9 cellular contexts compared by ENCODE assay signal in genomic region chr11:4607111-4607510, GRCh38. TPM values are rescaled to one million over a fixed set of nuclear protein-coding genes. Genes with fewer than 3 reads are reported as not detected.
DNase-seq lines count a peak whose midpoint lies in the region; ATAC-seq, FAIRE-seq and TF ChIP-seq lines count a peak whose summit lies in the region.
"Had no signal": no experiment of that assay in that cellular context is flagged by ENCODE, and none has a peak within 500 bp of the region (broad histone marks: within the 10 kb centered on the region; RNA-seq: fewer than 3 reads in every experiment).

No MANE protein-coding gene starts in this region.

- no peak overlapping the region for H3K4ac ChIP-seq in mesendoderm (ENCODE audit: low read depth, low read length)

- no peaks in the 10 kb centered on the region for H4K20me1 ChIP-seq in GM12878 (ENCODE audit: control insufficient read depth, insufficient read depth)

- in situ Hi-C loops in GM12878 (cut with MboI), result no loop called here

- H3K27me3 ChIP-seq in GM12878 (replicated peaks in 1 of 2; ENCODE audit: control insufficient read depth in 2 of 2, insufficient read depth in 2 of 2, low read length in 1 of 2), result no peaks in the 10 kb centered on the region
- H3K27me3 ChIP-seq in mesendoderm (ENCODE audit: insufficient read depth, low read length, poor library complexity), result no peaks in the 10 kb centered on the region

- no peak overlapping the region for H3K18ac ChIP-seq in mesendoderm (ENCODE audit: low read length)

- intact Hi-C loops in GM12878 (cut with micrococcal nuclease; ENCODE audit: unreplicated experiment), result no loop called here

- no peak overlapping the region for H2BK15ac ChIP-seq in mesendoderm (replicated peaks; ENCODE audit: low read depth)

- CTCF ChIA-PET in A549 (lab: Yijun Ruan, JAX), result interaction anchor here (1.4 to 2.0 kb wide), 4 partner anchors 19 to 425 kb away, joined by 4 to 9 read pairs (median 5); partner anchors contain the start of gene OR51D1
- CTCF ChIA-PET in GM12878 (lab: Yijun Ruan, JAX), result interaction anchor here (0.7 to 1.9 kb wide), 4 partner anchors 8 to 30 kb away, joined by 3 to 5 read pairs (median 4); partner anchors contain the start of genes OR51D1 and OR52I1

- H3K4me3 ChIP-seq in A549 (peak overlapping the region; percentile 67), GM12878 (peak overlapping the region; percentile 70), mesendoderm (ENCODE audit: low read length) (no peak overlapping the region)

- H3K4me2 ChIP-seq in A549, result peak overlapping the region; percentile 82
- peak overlapping the region; percentile 83 for H3K4me2 ChIP-seq in GM12878 (ENCODE audit: control insufficient read depth, insufficient read depth)
- peak overlapping the region; percentile 5 for H3K4me2 ChIP-seq in mesendoderm (ENCODE audit: low read length)

- BruUV-seq in GM12878 (replicated peaks; lab: Mats Ljungman, UMichigan), result no TSS peak

- RAD21 ChIA-PET in GM12878 (lab: Charles Lee; ENCODE audit: unreplicated experiment), result no interaction called here

- TF ChIP-seq RAD21 in A549 (conservative IDR thresholded peaks at IDR 0.05 in 1 of 2, IDR thresholded peaks at IDR 0.05 in 1 of 2), result no peak
- no peak for TF ChIP-seq RAD21 in GM12878 (IDR thresholded peaks at IDR 0.05; ENCODE audit: insufficient read depth, low read depth, low read length)

- TF ChIP-seq CTCF in A549 (IDR thresholded peaks at IDR 0.05), result no peak
- TF ChIP-seq CTCF in HFFc6 (IDR thresholded peaks at IDR 0.05), result no peak
- no peak for TF ChIP-seq CTCF in GM12878 (IDR thresholded peaks at IDR 0.05 in 2 of 3, conservative IDR thresholded peaks at IDR 0.05 in 1 of 3; ENCODE audit: control insufficient read depth in 2 of 3, extremely low read depth in 1 of 3, insufficient read depth in 1 of 3, low read depth in 3 of 3, low read length in 3 of 3)

- no peaks in the 10 kb centered on the region for H3K79me1 ChIP-seq in mesendoderm (ENCODE audit: low read length)

- TF ChIP-seq EP300 in A549 (IDR thresholded peaks at IDR 0.05) (no peak), GM12878 (IDR thresholded peaks at IDR 0.05; ENCODE audit: borderline replicate concordance in 1 of 2, control insufficient read depth in 1 of 2, low read depth in 2 of 2, low read length in 2 of 2) (no peak)

- POLR2A ChIA-PET in A549 (lab: Yijun Ruan, JAX), result interaction anchor here (1.7 kb wide), 1 partner anchor 12 kb away, joined by 3 read pairs; no protein-coding TSS in a partner anchor
- POLR2A ChIA-PET in GM12878 (lab: Charles Lee), result interaction anchor here (0.6 to 1.1 kb wide), 2 partner anchors 16 to 1990 kb away, joined by 3 read pairs; no protein-coding TSS in a partner anchor

- H3K9me3 Mint-ChIP-seq in HFFc6, result no peaks in the 10 kb centered on the region

- peak overlapping the region; percentile 91 for H3K27ac Mint-ChIP-seq in HFFc6

- H2AK5ac ChIP-seq in mesendoderm (ENCODE audit: low read length), result no peak overlapping the region

- TF ChIP-seq POLR2A in A549 (IDR thresholded peaks at IDR 0.05; ENCODE audit: low read length), result no peak
- TF ChIP-seq POLR2A in GM12878 (IDR thresholded peaks at IDR 0.05; ENCODE audit: low read depth, low read length), result no peak

- H2BK5ac ChIP-seq in mesendoderm (ENCODE audit: low read length), result no peak overlapping the region

- peaks cover 14% of the 10 kb centered on the region for H3K4me1 ChIP-seq in A549
- H3K4me1 ChIP-seq in GM12878 (ENCODE audit: control insufficient read depth, insufficient read depth, low read length), result peaks cover 3% of the 10 kb centered on the region; the same call in 1 of the 2 replicates
- H3K4me1 ChIP-seq in mesendoderm (ENCODE audit: control insufficient read depth, low read depth, low read length), result peaks cover 2% of the 10 kb centered on the region

- H3K36me3 ChIP-seq in GM12878 (ENCODE audit: control insufficient read depth in 2 of 2, insufficient read depth in 2 of 2, low read length in 1 of 2), result no peaks in the 10 kb centered on the region; a peak in 1 of 4 replicates
- no peaks in the 10 kb centered on the region for H3K36me3 ChIP-seq in mesendoderm (ENCODE audit: control insufficient read depth, insufficient read depth, low read length)

- H4K8ac ChIP-seq in mesendoderm (ENCODE audit: low read depth, low read length), result no peak overlapping the region

- no peaks in the 10 kb centered on the region for H3K27me3 Mint-ChIP-seq in HFFc6 (ENCODE audit: insufficient read depth)

- FAIRE-seq in A549 (lab: Jason Lieb, UNC), result no peak
- no peak for FAIRE-seq in GM12878 (lab: Jason Lieb, UNC)

- no peak for ATAC-seq in A549
- no peak for ATAC-seq in GM12878
- no peak for ATAC-seq in GM19397 (IDR thresholded peaks at IDR 0.05; ENCODE audit: unreplicated experiment)

- SMC1A ChIA-PET in GM12878 (lab: Charles Lee; ENCODE audit: uncharacterized antibody, unreplicated experiment), result no interaction called here

- peak overlapping the region; percentile 91 for H2AFZ ChIP-seq in GM12878 (ENCODE audit: control insufficient read depth, low read depth, low read length)

- no peak overlapping the region for H2BK120ac ChIP-seq in mesendoderm (ENCODE audit: low read depth, low read length)

- WGBS in A549 (ENCODE audit: missing lambda C conversion rate), result 84% methylated on average over 6 of the region's 6 CpGs
- WGBS in GM12878 (ENCODE audit: insufficient coverage, insufficient replicate concordance, low lambda C conversion rate, missing lambda C conversion rate), result 40% methylated on average over 6 of the region's 6 CpGs
- no CpG with 5 or more reads among the region's 6 CpGs for whole genome bisulfite sequencing in mesendoderm (ENCODE audit: extremely low coverage, insufficient coverage, low lambda C conversion rate)

- H3K4me1 Mint-ChIP-seq in HFFc6 (ENCODE audit: low read depth), result peaks cover 48% of the 10 kb centered on the region

- peak overlapping the region; percentile 83 to 94; a peak in 5 of 6 replicates for H3K27ac ChIP-seq in A549
- H3K27ac ChIP-seq in GM12878 (ENCODE audit: control insufficient read depth, insufficient read depth), result no peak overlapping the region
- H3K27ac ChIP-seq in mesendoderm (ENCODE audit: low read depth, low read length), result no peak overlapping the region

- no peak overlapping the region for H3K23ac ChIP-seq in mesendoderm (ENCODE audit: low read length)

- peaks cover 3% of the 10 kb centered on the region; the same call in 1 of the 2 replicates for H3K79me2 ChIP-seq in GM12878 (ENCODE audit: control insufficient read depth, insufficient read depth, low read length)
- H3K79me2 ChIP-seq in mesendoderm (ENCODE audit: control insufficient read depth, insufficient read depth, low read length), result no peaks in the 10 kb centered on the region

- peak overlapping the region; percentile 94 for H3K4me3 Mint-ChIP-seq in HFFc6

- H4K5ac ChIP-seq in mesendoderm (ENCODE audit: low read length), result no peak overlapping the region

- H3K9me3 ChIP-seq in A549, result no peaks in the 10 kb centered on the region
- no peaks in the 10 kb centered on the region; the same call in 2 of the 3 replicates for H3K9me3 ChIP-seq in GM12878 (replicated peaks; ENCODE audit: control insufficient read depth, insufficient read depth, low read length)

- H3K9ac ChIP-seq in GM12878 (ENCODE audit: control insufficient read depth, insufficient read depth, low read length) (peak overlapping the region; percentile 82; the same call in 1 of the 2 replicates), mesendoderm (ENCODE audit: low read length) (peak overlapping the region; percentile 80)

- no peak for DNase-seq in A549 (ENCODE audit: low read depth in 1 of 2, low spot score in 1 of 2)
- no peak for DNase-seq in HFFc6
- DNase-seq in GM12878 (ENCODE audit: low read depth, low spot score), result no peak
- DNase-seq in mesendoderm, result no peak
- no peak for DNase-seq in kidney glomerular epithelial cell (lab: John Stamatoyannopoulos, UW)
- DNase-seq in mucosa of gallbladder (ENCODE audit: low spot score), result no peak
- no peak for DNase-seq in T1000 (lab: John Stamatoyannopoulos, UW)

- no peak overlapping the region for H3K56ac ChIP-seq in mesendoderm (ENCODE audit: low read length)

- H3K36me3 Mint-ChIP-seq in HFFc6 (ENCODE audit: low read depth), result no peaks in the 10 kb centered on the region; the same call in 1 of the 2 replicates

RNA-seq across cellular contexts. Expression of gene TRIM68, which starts 0.9 kb away (rescaled TPM):
- polyA plus RNA-seq in A549 (2011; rRNA removed), result 9.6 and 11.6 TPM in 2 replicates
- 5.1 and 6.2 TPM in 2 replicates for polyA plus RNA-seq in A549 (2012; cell fraction: cytosol; rRNA removed)
- 5.2 and 10.1 TPM in 2 replicates for polyA plus RNA-seq in A549 (2012; cell fraction: nucleus; rRNA removed)
- 9.6 to 10.8 TPM (median 9.7 TPM) in 3 replicates for polyA plus RNA-seq in A549 (2017; fragmentation: RNase III; extraction: RNeasy Plus Mini Kit Qiagen cat#74134 plus additional on column Dnase treatment)
- polyA minus RNA-seq in A549 (2011; rRNA and poly(A)+ RNA removed), result 10.4 and 10.7 TPM in 2 replicates
- total RNA-seq in HFFc6 (2021; fragmentation: NEBNext Ultra II Directional; extraction: Animal tissue kit (Norgen Biotek cat#: 25700)), result 1 to 10 TPM; 6.4 to 10.0 (median 8.6) TPM
- total RNA-seq in GM12878 (2013; cell fraction: nucleolus; rRNA removed), result 24.1 and 27.8 TPM in 2 replicates
- 9.5 and 10.5 TPM in 2 replicates for total RNA-seq in GM12878 (2014; rRNA removed)
- total RNA-seq in GM12878 (2014; rRNA removed; fragmentation: Illumina TruSeq; extraction: Trizol), result 7.0 and 7.6 TPM in 2 replicates
- 11.2 and 13.7 TPM in 2 replicates for total RNA-seq in GM12878 (2021)
- 4.5 TPM for polyA plus RNA-seq in GM12878 (2011; ENCODE audit: low read depth)
- polyA plus RNA-seq in GM12878 (2011; rRNA removed), result 4.8 and 7.0 TPM in 2 replicates
- polyA plus RNA-seq in GM12878 (2011; cell fraction: cytosol; rRNA removed), result 5.6 and 6.7 TPM in 2 replicates
- polyA plus RNA-seq in GM12878 (2011; cell fraction: nucleus; rRNA removed), result 9.5 and 10.0 TPM in 2 replicates
- 6.7 and 7.0 TPM in 2 replicates for polyA plus RNA-seq in GM12878 (2012)
- polyA plus RNA-seq in GM12878 (2014; fragmentation: Illumina TruSeq; extraction: Trizol), result 10.6 and 12.6 TPM in 2 replicates
- 1 to 10 TPM; 3.3 to 5.4 TPM for polyA plus RNA-seq in GM12878 (2014; fragmentation: Nextera tagmentation; extraction: Ambion mirVana)
- polyA plus RNA-seq in GM12878 (2014; rRNA removed), result 7.5 and 8.0 TPM in 2 replicates
- polyA plus RNA-seq in GM12878 (2016; fragmentation: Nextera tagmentation; extraction: Ambion mirVana), result 1 to 10 TPM; 8.9 to 9.2 TPM
- 8.9 and 9.9 TPM in 2 replicates for polyA minus RNA-seq in GM12878 (2011; rRNA and poly(A)+ RNA removed)
- polyA minus RNA-seq in GM12878 (2011; cell fraction: cytosol; rRNA and poly(A)+ RNA removed), result 2.1 and 2.4 TPM in 2 replicates
- 15.2 and 20.8 TPM in 2 replicates for polyA minus RNA-seq in GM12878 (2011; cell fraction: nucleus; rRNA and poly(A)+ RNA removed)
- polyA plus RNA-seq in mesendoderm (2013, experiment 1 of 2), result 3.5 TPM
- 3.2 TPM for polyA plus RNA-seq in mesendoderm (2013, experiment 2 of 2)
- 24.6 TPM for total RNA-seq in mucosa of gallbladder

RNA-seq across cellular contexts. Expression of gene OR52I1, which starts 13.3 kb away (rescaled TPM):
- not detected in 2 replicates for polyA plus RNA-seq in A549 (2011; rRNA removed)
- not detected in 2 replicates for polyA plus RNA-seq in A549 (2012; cell fraction: cytosol; rRNA removed)
- not detected in 2 replicates for polyA plus RNA-seq in A549 (2012; cell fraction: nucleus; rRNA removed)
- not detected in 3 replicates for polyA plus RNA-seq in A549 (2017; fragmentation: RNase III; extraction: RNeasy Plus Mini Kit Qiagen cat#74134 plus additional on column Dnase treatment)
- not detected in 2 replicates for polyA minus RNA-seq in A549 (2011; rRNA and poly(A)+ RNA removed)
- not detected for total RNA-seq in HFFc6 (2021; fragmentation: NEBNext Ultra II Directional; extraction: Animal tissue kit (Norgen Biotek cat#: 25700))
- not detected in 2 replicates for total RNA-seq in GM12878 (2013; cell fraction: nucleolus; rRNA removed)
- total RNA-seq in GM12878 (2014; rRNA removed), result not detected in 2 replicates
- not detected in 2 replicates for total RNA-seq in GM12878 (2014; rRNA removed; fragmentation: Illumina TruSeq; extraction: Trizol)
- not detected in 2 replicates for total RNA-seq in GM12878 (2021)
- polyA plus RNA-seq in GM12878 (2011; ENCODE audit: low read depth), result not detected
- polyA plus RNA-seq in GM12878 (2011; rRNA removed), result not detected in 2 replicates
- polyA plus RNA-seq in GM12878 (2011; cell fraction: cytosol; rRNA removed), result not detected in 2 replicates
- not detected in 2 replicates for polyA plus RNA-seq in GM12878 (2011; cell fraction: nucleus; rRNA removed)
- polyA plus RNA-seq in GM12878 (2012), result not detected in 2 replicates
- polyA plus RNA-seq in GM12878 (2014; fragmentation: Illumina TruSeq; extraction: Trizol), result not detected in 2 replicates
- not detected for polyA plus RNA-seq in GM12878 (2014; fragmentation: Nextera tagmentation; extraction: Ambion mirVana)
- polyA plus RNA-seq in GM12878 (2014; rRNA removed), result not detected in 2 replicates
- polyA plus RNA-seq in GM12878 (2016; fragmentation: Nextera tagmentation; extraction: Ambion mirVana), result not detected
- polyA minus RNA-seq in GM12878 (2011; rRNA and poly(A)+ RNA removed), result not detected in 2 replicates
- not detected in 2 replicates for polyA minus RNA-seq in GM12878 (2011; cell fraction: cytosol; rRNA and poly(A)+ RNA removed)
- not detected in 2 replicates for polyA minus RNA-seq in GM12878 (2011; cell fraction: nucleus; rRNA and poly(A)+ RNA removed)
- not detected for polyA plus RNA-seq in mesendoderm (2013, experiment 1 of 2)
- polyA plus RNA-seq in mesendoderm (2013, experiment 2 of 2), result not detected
- total RNA-seq in mucosa of gallbladder, result not detected
- total RNA-seq: esophagus mucosa had no signal

RNA-seq across cellular contexts. Expression of gene OR52I2, which starts 25.6 kb away (rescaled TPM):
- not detected in 2 replicates for polyA plus RNA-seq in A549 (2011; rRNA removed)
- polyA plus RNA-seq in A549 (2012; cell fraction: cytosol; rRNA removed), result not detected in 2 replicates
- not detected in 2 replicates for polyA plus RNA-seq in A549 (2012; cell fraction: nucleus; rRNA removed)
- not detected in 3 replicates for polyA plus RNA-seq in A549 (2017; fragmentation: RNase III; extraction: RNeasy Plus Mini Kit Qiagen cat#74134 plus additional on column Dnase treatment)
- not detected in 2 replicates for polyA minus RNA-seq in A549 (2011; rRNA and poly(A)+ RNA removed)
- total RNA-seq in HFFc6 (2021; fragmentation: NEBNext Ultra II Directional; extraction: Animal tissue kit (Norgen Biotek cat#: 25700)), result not detected
- total RNA-seq in GM12878 (2013; cell fraction: nucleolus; rRNA removed), result not detected in 2 replicates
- not detected in 2 replicates for total RNA-seq in GM12878 (2014; rRNA removed)
- total RNA-seq in GM12878 (2014; rRNA removed; fragmentation: Illumina TruSeq; extraction: Trizol), result not detected in 2 replicates
- total RNA-seq in GM12878 (2021), result not detected in 2 replicates
- not detected for polyA plus RNA-seq in GM12878 (2011; ENCODE audit: low read depth)
- polyA plus RNA-seq in GM12878 (2011; rRNA removed), result not detected in 2 replicates
- polyA plus RNA-seq in GM12878 (2011; cell fraction: cytosol; rRNA removed), result not detected in 2 replicates
- polyA plus RNA-seq in GM12878 (2011; cell fraction: nucleus; rRNA removed), result not detected in 2 replicates
- polyA plus RNA-seq in GM12878 (2012), result not detected in 2 replicates
- not detected in 2 replicates for polyA plus RNA-seq in GM12878 (2014; fragmentation: Illumina TruSeq; extraction: Trizol)
- not detected for polyA plus RNA-seq in GM12878 (2014; fragmentation: Nextera tagmentation; extraction: Ambion mirVana)
- polyA plus RNA-seq in GM12878 (2014; rRNA removed), result not detected in 2 replicates
- under 1 TPM; 0.04 to 0.05 TPM for polyA plus RNA-seq in GM12878 (2016; fragmentation: Nextera tagmentation; extraction: Ambion mirVana)
- polyA minus RNA-seq in GM12878 (2011; rRNA and poly(A)+ RNA removed), result not detected in 2 replicates
- polyA minus RNA-seq in GM12878 (2011; cell fraction: cytosol; rRNA and poly(A)+ RNA removed), result not detected in 2 replicates
- not detected in 2 replicates for polyA minus RNA-seq in GM12878 (2011; cell fraction: nucleus; rRNA and poly(A)+ RNA removed)
- polyA plus RNA-seq in mesendoderm (2013, experiment 1 of 2), result not detected
- not detected for polyA plus RNA-seq in mesendoderm (2013, experiment 2 of 2)
- total RNA-seq in mucosa of gallbladder, result not detected
- total RNA-seq: esophagus mucosa had no signal

RNA-seq across cellular contexts. Expression of gene OR51D1, which starts 30.2 kb away (rescaled TPM):
- polyA plus RNA-seq in A549 (2011; rRNA removed) (not detected in 2 replicates), A549 (2017; fragmentation: RNase III; extraction: RNeasy Plus Mini Kit Qiagen cat#74134 plus additional on column Dnase treatment) (not detected in 3 replicates), GM12878 (2011; rRNA removed) (not detected in 2 replicates), GM12878 (2014; fragmentation: Illumina TruSeq; extraction: Trizol) (not detected in 2 replicates), GM12878 (2014; fragmentation: Nextera tagmentation; extraction: Ambion mirVana) (not detected), GM12878 (2014; rRNA removed) (0.03 TPM in 1 of 2 replicates, not detected in the other), GM12878 (2016; fragmentation: Nextera tagmentation; extraction: Ambion mirVana) (not detected)
- polyA plus RNA-seq in A549 (2012; cell fraction: cytosol; rRNA removed), result not detected in 2 replicates
- not detected in 2 replicates for polyA plus RNA-seq in A549 (2012; cell fraction: nucleus; rRNA removed)
- not detected in 2 replicates for polyA minus RNA-seq in A549 (2011; rRNA and poly(A)+ RNA removed)
- not detected for total RNA-seq in HFFc6 (2021; fragmentation: NEBNext Ultra II Directional; extraction: Animal tissue kit (Norgen Biotek cat#: 25700))
- not detected in 2 replicates for total RNA-seq in GM12878 (2013; cell fraction: nucleolus; rRNA removed)
- total RNA-seq in GM12878 (2014; rRNA removed) (0.06 TPM in 1 of 2 replicates, not detected in the other), GM12878 (2014; rRNA removed; fragmentation: Illumina TruSeq; extraction: Trizol) (not detected in 2 replicates), GM12878 (2021) (not detected in 2 replicates), mucosa of gallbladder (not detected)
- not detected for polyA plus RNA-seq in GM12878 (2011; ENCODE audit: low read depth)
- not detected in 2 replicates for polyA plus RNA-seq in GM12878 (2011; cell fraction: cytosol; rRNA removed)
- not detected in 2 replicates for polyA plus RNA-seq in GM12878 (2011; cell fraction: nucleus; rRNA removed)
- polyA plus RNA-seq in GM12878 (2012), result not detected in 2 replicates
- polyA minus RNA-seq in GM12878 (2011; rRNA and poly(A)+ RNA removed), result not detected in 2 replicates
- polyA minus RNA-seq in GM12878 (2011; cell fraction: cytosol; rRNA and poly(A)+ RNA removed), result not detected in 2 replicates
- not detected in 2 replicates for polyA minus RNA-seq in GM12878 (2011; cell fraction: nucleus; rRNA and poly(A)+ RNA removed)
- polyA plus RNA-seq in mesendoderm (2013, experiment 1 of 2), result not detected
- polyA plus RNA-seq in mesendoderm (2013, experiment 2 of 2), result not detected
- total RNA-seq: esophagus mucosa had no signal

RNA-seq across cellular contexts. Expression of gene OR51E1, which starts 36.7 kb away (rescaled TPM):
- polyA plus RNA-seq in A549 (2011; rRNA removed), result 0.03 TPM in 1 of 2 replicates, not detected in the other
- polyA plus RNA-seq in A549 (2012; cell fraction: cytosol; rRNA removed), result not detected in 2 replicates
- not detected in 2 replicates for polyA plus RNA-seq in A549 (2012; cell fraction: nucleus; rRNA removed)
- polyA plus RNA-seq in A549 (2017; fragmentation: RNase III; extraction: RNeasy Plus Mini Kit Qiagen cat#74134 plus additional on column Dnase treatment), result not detected in 3 replicates
- polyA minus RNA-seq in A549 (2011; rRNA and poly(A)+ RNA removed), result 0.10 TPM in 1 of 2 replicates, not detected in the other
- not detected for total RNA-seq in HFFc6 (2021; fragmentation: NEBNext Ultra II Directional; extraction: Animal tissue kit (Norgen Biotek cat#: 25700))
- not detected in 2 replicates for total RNA-seq in GM12878 (2013; cell fraction: nucleolus; rRNA removed)
- not detected in 2 replicates for total RNA-seq in GM12878 (2014; rRNA removed)
- total RNA-seq in GM12878 (2014; rRNA removed; fragmentation: Illumina TruSeq; extraction: Trizol), result not detected in 2 replicates
- total RNA-seq in GM12878 (2021), result not detected in 2 replicates
- not detected for polyA plus RNA-seq in GM12878 (2011; ENCODE audit: low read depth)
- polyA plus RNA-seq in GM12878 (2011; rRNA removed), result not detected in 2 replicates
- not detected in 2 replicates for polyA plus RNA-seq in GM12878 (2011; cell fraction: cytosol; rRNA removed)
- not detected in 2 replicates for polyA plus RNA-seq in GM12878 (2011; cell fraction: nucleus; rRNA removed)
- not detected in 2 replicates for polyA plus RNA-seq in GM12878 (2012)
- not detected in 2 replicates for polyA plus RNA-seq in GM12878 (2014; fragmentation: Illumina TruSeq; extraction: Trizol)
- polyA plus RNA-seq in GM12878 (2014; fragmentation: Nextera tagmentation; extraction: Ambion mirVana), result not detected
- polyA plus RNA-seq in GM12878 (2014; rRNA removed), result not detected in 2 replicates
- polyA plus RNA-seq in GM12878 (2016; fragmentation: Nextera tagmentation; extraction: Ambion mirVana), result not detected
- polyA minus RNA-seq in GM12878 (2011; rRNA and poly(A)+ RNA removed), result not detected in 2 replicates
- not detected in 2 replicates for polyA minus RNA-seq in GM12878 (2011; cell fraction: cytosol; rRNA and poly(A)+ RNA removed)
- not detected in 2 replicates for polyA minus RNA-seq in GM12878 (2011; cell fraction: nucleus; rRNA and poly(A)+ RNA removed)
- polyA plus RNA-seq in mesendoderm (2013, experiment 1 of 2), result not detected
- polyA plus RNA-seq in mesendoderm (2013, experiment 2 of 2), result not detected
- total RNA-seq in mucosa of gallbladder, result 0.37 TPM
- total RNA-seq: esophagus mucosa had no signal

Comparison
In these comparisons a context has a peak if more than half of its experiments do, and no peak if none do; other contexts are left out.
1. H3K27ac ChIP-seq: peak in A549 (2 of 2); none in GM12878 (single experiment) and mesendoderm (single experiment).
2. H3K4me2 ChIP-seq: peak in every context shown above with its lines; median percentile 83 in GM12878; 82 in A549; 5 in mesendoderm.